In genomic region chr9:92517046-92517445, GRCh38 we compare ENCODE assay signal across 32 cellular contexts. TPM values are rescaled to one million over a fixed set of nuclear protein-coding genes. Genes with fewer than 3 reads are reported as not detected.
"Had no signal": no experiment of that assay in that cellular context is flagged by ENCODE, and none has a peak within 500 bp of the region (broad histone marks: within the 10 kb centered on the region; RNA-seq: fewer than 3 reads in every experiment).

No MANE protein-coding gene starts in this region.

- H3K36me3 ChIP-seq: cardiac muscle cell, left ventricle myocardium inferior, ovary, thoracic aorta, uterus had no signal

- H3K9me3 Mint-ChIP-seq: activated naive CD4-positive, alpha-beta T cell treated with anti-CD3 and anti-CD28 coated beads for 36 hours; activated naive CD8-positive, alpha-beta T cell treated with anti-CD3 and anti-CD28 coated beads for 36 hours; activated T-helper 1 cell treated with anti-CD3 and anti-CD28 coated beads, Interleukin-12 subunit alpha, Interleukin-12 subunit beta, Interleukin-2, Interleukin-4 antibody, amounts not matched to agents 30 ng/mL and 10 ng/mL and 1 ng/mL, durations not matched to agents 14 hours and 24 hours and 36 hours; brain; effector memory CD8-positive, alpha-beta T cell; nephron progenitor cell; stimulated activated effector memory CD8-positive, alpha-beta T cell treated with anti-CD3 and anti-CD28 coated beads, Interleukin-12 subunit alpha, Interleukin-12 subunit beta, amount 100 ng/mL, for 72 hours; stimulated activated naive CD8-positive, alpha-beta T cell treated with anti-CD3 and anti-CD28 coated beads, Interleukin-15, Interleukin-2, amounts not matched to agents 100 ng/mL and 50 ng/mL, for 24 hours; T-helper 2 cell treated with Interferon-gamma antibody and Interleukin-4, amounts not matched to agents 5 μg/mL and 100 μg/mL, for 36 hours; type B pancreatic cell had no signal

- ATAC-seq: activated CD4-positive, alpha-beta T cell treated with anti-CD3 and anti-CD28 coated beads for 36 hours; effector memory CD8-positive, alpha-beta T cell; gastroesophageal sphincter; right lobe of liver; stimulated activated effector memory CD8-positive, alpha-beta T cell treated with anti-CD3 and anti-CD28 coated beads, Interleukin-12 subunit alpha, Interleukin-12 subunit beta, amount 100 ng/mL, for 72 hours had no signal

- H3K36me3 Mint-ChIP-seq: brain; stimulated activated effector memory CD8-positive, alpha-beta T cell treated with anti-CD3 and anti-CD28 coated beads, Interleukin-12 subunit alpha, Interleukin-12 subunit beta, amount 100 ng/mL, for 72 hours; type B pancreatic cell had no signal

- H3K4me3 ChIP-seq: ascending aorta, cardiac muscle cell, gastroesophageal sphincter, left ventricle myocardium inferior, lung, ovary, right lobe of liver, skin epidermis, thoracic aorta, uterus had no signal

- H3K4me3 Mint-ChIP-seq: activated CD4-positive, alpha-beta T cell treated with anti-CD3 and anti-CD28 coated beads for 36 hours; activated naive CD4-positive, alpha-beta T cell treated with anti-CD3 and anti-CD28 coated beads for 36 hours; activated naive CD8-positive, alpha-beta T cell treated with anti-CD3 and anti-CD28 coated beads for 36 hours; activated T-helper 1 cell treated with anti-CD3 and anti-CD28 coated beads, Interleukin-12 subunit alpha, Interleukin-12 subunit beta, Interleukin-2, Interleukin-4 antibody, amounts not matched to agents 30 ng/mL and 10 ng/mL and 1 ng/mL, durations not matched to agents 14 hours and 24 hours and 36 hours; brain; effector memory CD8-positive, alpha-beta T cell; nephron progenitor cell; stimulated activated effector memory CD8-positive, alpha-beta T cell treated with anti-CD3 and anti-CD28 coated beads, Interleukin-12 subunit alpha, Interleukin-12 subunit beta, amount 100 ng/mL, for 72 hours; stimulated activated naive CD8-positive, alpha-beta T cell treated with anti-CD3 and anti-CD28 coated beads, Interleukin-15, Interleukin-2, amounts not matched to agents 100 ng/mL and 50 ng/mL, for 24 hours; T-helper 2 cell treated with Interferon-gamma antibody and Interleukin-4, amounts not matched to agents 5 μg/mL and 100 μg/mL, for 36 hours; type B pancreatic cell had no signal

- H3K9me3 ChIP-seq: ascending aorta, gastroesophageal sphincter, left ventricle myocardium inferior, ovary, right lobe of liver, thoracic aorta, uterus had no signal

- H3K27ac Mint-ChIP-seq: activated CD4-positive, alpha-beta T cell treated with anti-CD3 and anti-CD28 coated beads for 36 hours; activated naive CD4-positive, alpha-beta T cell treated with anti-CD3 and anti-CD28 coated beads for 36 hours; activated naive CD8-positive, alpha-beta T cell treated with anti-CD3 and anti-CD28 coated beads for 36 hours; activated T-helper 1 cell treated with anti-CD3 and anti-CD28 coated beads, Interleukin-12 subunit alpha, Interleukin-12 subunit beta, Interleukin-2, Interleukin-4 antibody, amounts not matched to agents 30 ng/mL and 10 ng/mL and 1 ng/mL, durations not matched to agents 14 hours and 24 hours and 36 hours; brain; effector memory CD8-positive, alpha-beta T cell; nephron progenitor cell; progenitor cell of endocrine pancreas; stimulated activated effector memory CD8-positive, alpha-beta T cell treated with anti-CD3 and anti-CD28 coated beads, Interleukin-12 subunit alpha, Interleukin-12 subunit beta, amount 100 ng/mL, for 72 hours; stimulated activated naive CD8-positive, alpha-beta T cell treated with anti-CD3 and anti-CD28 coated beads, Interleukin-15, Interleukin-2, amounts not matched to agents 100 ng/mL and 50 ng/mL, for 24 hours; T-helper 2 cell treated with Interferon-gamma antibody and Interleukin-4, amounts not matched to agents 5 μg/mL and 100 μg/mL, for 36 hours; type B pancreatic cell had no signal

- H3K27me3 Mint-ChIP-seq: activated CD4-positive, alpha-beta T cell treated with anti-CD3 and anti-CD28 coated beads for 36 hours; activated naive CD8-positive, alpha-beta T cell treated with anti-CD3 and anti-CD28 coated beads for 36 hours; brain; effector memory CD8-positive, alpha-beta T cell; progenitor cell of endocrine pancreas; stimulated activated naive CD8-positive, alpha-beta T cell treated with anti-CD3 and anti-CD28 coated beads, Interleukin-15, Interleukin-2, amounts not matched to agents 100 ng/mL and 50 ng/mL, for 24 hours; type B pancreatic cell had no signal

- DNase-seq: activated CD4-positive, alpha-beta T cell treated with anti-CD3 and anti-CD28 coated beads for 36 hours; activated CD4-positive, CD25-positive, alpha-beta regulatory T cell; activated CD8-positive, alpha-beta memory T cell treated with anti-CD3 and anti-CD28 coated beads for 24 hours; activated effector memory CD4-positive, alpha-beta T cell treated with anti-CD3 and anti-CD28 coated beads, Interleukin-2, amount 50 U/mL, for 16 hours; activated naive CD4-positive, alpha-beta T cell treated with anti-CD3 and anti-CD28 coated beads for 36 hours; activated naive CD8-positive, alpha-beta T cell treated with anti-CD3 and anti-CD28 coated beads for 36 hours; cortex of kidney; effector memory CD8-positive, alpha-beta T cell; hippocampal formation; islet precursor cell; left ventricle myocardium inferior; nephron progenitor cell; ovary; right lobe of liver; stimulated activated CD4-positive, alpha-beta T cell treated with anti-CD3 and anti-CD28 coated beads, Interleukin-12 subunit alpha, Interleukin-12 subunit beta, amount 100 ng/mL, for 4 hours; stimulated activated CD4-positive, alpha-beta T cell treated with anti-CD3 and anti-CD28 coated beads, Interleukin-4, amount 100 ng/mL, for 1 hour; T-helper 1 cell; uterus had no signal

- H3K27ac ChIP-seq: cardiac muscle cell, gastroesophageal sphincter, left ventricle myocardium inferior, ovary, right lobe of liver, skin epidermis, thoracic aorta, uterus had no signal

- H3K27me3 ChIP-seq: ascending aorta, cardiac muscle cell, gastroesophageal sphincter, ovary, right lobe of liver, uterus had no signal

- H3K4me1 Mint-ChIP-seq: activated CD4-positive, alpha-beta T cell treated with anti-CD3 and anti-CD28 coated beads for 36 hours; nephron progenitor cell; stimulated activated effector memory CD8-positive, alpha-beta T cell treated with anti-CD3 and anti-CD28 coated beads, Interleukin-12 subunit alpha, Interleukin-12 subunit beta, amount 100 ng/mL, for 72 hours had no signal

- H3K4me1 ChIP-seq: right lobe of liver, uterus had no signal

RNA-seq across cellular contexts. Expression of gene ECM2, which starts 18.7 kb away (rescaled TPM):
- total RNA-seq: activated CD4-positive, alpha-beta T cell treated with anti-CD3 and anti-CD28 coated beads for 36 hours; activated naive CD4-positive, alpha-beta T cell treated with anti-CD3 and anti-CD28 coated beads for 36 hours; activated naive CD8-positive, alpha-beta T cell treated with anti-CD3 and anti-CD28 coated beads for 36 hours; activated T-helper 1 cell treated with anti-CD3 and anti-CD28 coated beads, Interleukin-12 subunit alpha, Interleukin-12 subunit beta, Interleukin-2, Interleukin-4 antibody, amounts not matched to agents 30 ng/mL and 10 ng/mL and 1 ng/mL, durations not matched to agents 14 hours and 24 hours and 36 hours; cardiac muscle cell had no signal
- polyA plus RNA-seq: cardiac muscle cell had no signal

RNA-seq across cellular contexts. Expression of gene ASPN, which starts 34.7 kb away (rescaled TPM):
- total RNA-seq: activated CD4-positive, alpha-beta T cell treated with anti-CD3 and anti-CD28 coated beads for 36 hours; activated naive CD4-positive, alpha-beta T cell treated with anti-CD3 and anti-CD28 coated beads for 36 hours; activated naive CD8-positive, alpha-beta T cell treated with anti-CD3 and anti-CD28 coated beads for 36 hours; activated T-helper 1 cell treated with anti-CD3 and anti-CD28 coated beads, Interleukin-12 subunit alpha, Interleukin-12 subunit beta, Interleukin-2, Interleukin-4 antibody, amounts not matched to agents 30 ng/mL and 10 ng/mL and 1 ng/mL, durations not matched to agents 14 hours and 24 hours and 36 hours; cardiac muscle cell; progenitor cell of endocrine pancreas; renal cortical epithelial cell had no signal
